ENCODE assay signal across 10 cellular contexts in the genomic region with DNA sequence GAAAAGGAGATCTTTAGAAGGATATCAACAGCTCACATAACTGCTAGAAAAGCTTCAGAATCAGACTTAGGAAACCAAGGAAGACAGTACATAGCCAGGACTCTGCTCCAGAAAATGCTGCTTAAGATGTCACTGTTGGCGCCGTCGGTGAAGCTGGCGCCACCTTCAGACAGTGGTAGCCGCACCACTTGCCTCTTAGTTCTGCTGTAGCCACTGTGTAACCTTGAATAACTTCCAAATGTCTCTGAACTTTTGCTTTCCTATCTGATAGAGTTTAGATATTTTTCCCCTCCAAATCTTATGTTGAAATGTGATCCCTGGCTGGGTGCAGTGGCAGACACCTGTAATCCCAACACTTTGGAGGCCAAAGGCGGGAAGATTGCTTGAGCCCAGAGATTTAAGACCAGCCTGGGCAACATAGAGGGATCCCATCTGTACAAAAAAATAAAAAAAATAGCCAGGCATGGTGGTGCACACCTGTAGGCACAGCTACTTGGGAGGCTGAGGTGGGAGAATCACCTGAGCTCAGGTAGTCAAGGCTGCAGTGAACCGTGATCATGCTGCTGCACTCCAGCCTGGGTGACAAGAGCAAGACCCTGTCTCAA. TPM values are rescaled to one million over a fixed set of nuclear protein-coding genes. Genes with fewer than 3 reads are reported as not detected.
DNase-seq lines count a peak whose midpoint lies in the region; ATAC-seq lines count a peak whose summit lies in the region.
"Had no signal": no experiment of that assay in that cellular context is flagged by ENCODE, and none has a peak within 500 bp of the region (broad histone marks: within the 10 kb centered on the region; RNA-seq: fewer than 3 reads in every experiment).

No MANE protein-coding gene starts in this region.

- H3K79me1 ChIP-seq in neuronal stem cell (ENCODE audit: low read depth, low read length) = no peaks in the 10 kb centered on the region

- H3K4me2 ChIP-seq in neuronal stem cell (ENCODE audit: insufficient read depth, low read length, poor library complexity, severe bottlenecking) = no peak overlapping the region

- no peaks in the 10 kb centered on the region for H3K36me3 ChIP-seq in neuronal stem cell (replicated peaks in 1 of 2; ENCODE audit: control insufficient read depth in 2 of 2, insufficient read depth in 2 of 2, low read length in 2 of 2)

- H3K18ac ChIP-seq in neuronal stem cell (ENCODE audit: low read length) = no peak overlapping the region

- no peak overlapping the region for H2BK5ac ChIP-seq in neuronal stem cell (ENCODE audit: low read length)

- no peaks in the 10 kb centered on the region for H3K4me1 ChIP-seq in neuronal stem cell (ENCODE audit: control insufficient read depth in 2 of 2, insufficient read depth in 1 of 2, low read depth in 1 of 2, low read length in 2 of 2)

- no peak overlapping the region for H3K4ac ChIP-seq in neuronal stem cell (ENCODE audit: low read length)

- peaks cover 0 to 15% (median 0%) of the 10 kb centered on the region in 3 experiments for H3K27me3 ChIP-seq in neuronal stem cell (ENCODE audit: control insufficient read depth in 3 of 3, insufficient read depth in 3 of 3, low read depth in 1 of 3, low read length in 3 of 3)

- no peak overlapping the region for H4K8ac ChIP-seq in neuronal stem cell (ENCODE audit: low read depth, low read length)

- H3K14ac ChIP-seq in neuronal stem cell (ENCODE audit: low read length) = no peak overlapping the region

- H2BK12ac ChIP-seq in neuronal stem cell (ENCODE audit: low read length) = no peak overlapping the region

- no peak overlapping the region for H3K9ac ChIP-seq in neuronal stem cell (ENCODE audit: low read depth, low read length, poor library complexity)

- no CpG with 5 or more reads among the region's 7 CpGs for WGBS in neuronal stem cell (ENCODE audit: extremely low coverage in 2 of 2, insufficient read length in 2 of 2, insufficient replicate concordance in 1 of 2), 2 donors

- H4K91ac ChIP-seq in neuronal stem cell (ENCODE audit: low read depth, low read length, poor library complexity) = no peak overlapping the region

- no peak overlapping the region for H3K4me3 ChIP-seq in neuronal stem cell (ENCODE audit: low read length in 2 of 2)

- DNase-seq in DMS53 (lab: John Stamatoyannopoulos, UW) = peak; percentile 3
- DNase-seq in DMS53 treated with DMSO at 0.1 percent for 48 hours (lab: John Stamatoyannopoulos, UW; ENCODE audit: unreplicated experiment) = no peak
- peak; percentile 27 for DNase-seq in NAMALWA (ENCODE audit: low spot score)
- DNase-seq in dermis blood vessel endothelial cell = peak; percentile 56
- DNase-seq in neuronal stem cell (ENCODE audit: low spot score) = no peak
- no peak for DNase-seq in NOMO-1 (lab: John Stamatoyannopoulos, UW; ENCODE audit: unreplicated experiment in 2 of 2)
- DNase-seq: natural killer cell had no signal

- H2BK120ac ChIP-seq in neuronal stem cell (ENCODE audit: low read depth, low read length) = no peak overlapping the region

- peaks cover 0 to 5% of the 10 kb centered on the region in 2 donors for H3K9me3 ChIP-seq in neuronal stem cell (replicated peaks in 1 of 2; ENCODE audit: control insufficient read depth in 2 of 2, insufficient read depth in 1 of 2, low read depth in 1 of 2, low read length in 2 of 2)

- no peak for ATAC-seq in HG02571 (IDR thresholded peaks at IDR 0.05; ENCODE audit: unreplicated experiment)
- ATAC-seq in HG03025 (IDR thresholded peaks at IDR 0.05; ENCODE audit: low FRiP score, unreplicated experiment) = no peak

- no peak overlapping the region for H2BK15ac ChIP-seq in neuronal stem cell (ENCODE audit: low read length)

- no peak overlapping the region for H2AK5ac ChIP-seq in neuronal stem cell (ENCODE audit: low read depth, low read length)

- no peak overlapping the region for H3K27ac ChIP-seq in neuronal stem cell (replicated peaks; ENCODE audit: low read length)

- H3K23ac ChIP-seq in neuronal stem cell (ENCODE audit: low read depth, low read length, poor library complexity) = no peak overlapping the region

- peak overlapping the region; percentile 34 for H2AFZ ChIP-seq in neuronal stem cell (ENCODE audit: low read length)

RNA-seq across cellular contexts. Expression of a gene that starts 6.3 kb away (rescaled TPM):
- 37.8 and 43.7 TPM in 2 replicates for total RNA-seq in dermis blood vessel endothelial cell
- polyA plus RNA-seq in neuronal stem cell (2013, experiment 1 of 2) = 6.8 TPM
- 7.7 TPM for polyA plus RNA-seq in neuronal stem cell (2013, experiment 2 of 2)

RNA-seq across cellular contexts. Expression of a gene that starts 27.0 kb away (rescaled TPM):
- total RNA-seq in dermis blood vessel endothelial cell = 0.68 and 2.6 TPM in 2 replicates
- not detected for polyA plus RNA-seq in neuronal stem cell (2013, experiment 1 of 2)
- not detected for polyA plus RNA-seq in neuronal stem cell (2013, experiment 2 of 2)
- total RNA-seq: activated CD8-positive, alpha-beta memory T cell treated with anti-CD3 and anti-CD28 coated beads for 36 hours; natural killer cell had no signal

Comparison
In these comparisons a context has a peak if more than half of its experiments do, and no peak if none do; other contexts are left out.
1. DNase-seq: peak in DMS53 (single experiment), NAMALWA (single experiment) and dermis blood vessel endothelial cell (single experiment); none in DMS53 treated with DMSO at 0.1 percent for 48 hours (single experiment), neuronal stem cell (single experiment) and NOMO-1 (0 of 2).